Comparison of ENCODE assay signal across 1 cellular context in the genomic region with DNA sequence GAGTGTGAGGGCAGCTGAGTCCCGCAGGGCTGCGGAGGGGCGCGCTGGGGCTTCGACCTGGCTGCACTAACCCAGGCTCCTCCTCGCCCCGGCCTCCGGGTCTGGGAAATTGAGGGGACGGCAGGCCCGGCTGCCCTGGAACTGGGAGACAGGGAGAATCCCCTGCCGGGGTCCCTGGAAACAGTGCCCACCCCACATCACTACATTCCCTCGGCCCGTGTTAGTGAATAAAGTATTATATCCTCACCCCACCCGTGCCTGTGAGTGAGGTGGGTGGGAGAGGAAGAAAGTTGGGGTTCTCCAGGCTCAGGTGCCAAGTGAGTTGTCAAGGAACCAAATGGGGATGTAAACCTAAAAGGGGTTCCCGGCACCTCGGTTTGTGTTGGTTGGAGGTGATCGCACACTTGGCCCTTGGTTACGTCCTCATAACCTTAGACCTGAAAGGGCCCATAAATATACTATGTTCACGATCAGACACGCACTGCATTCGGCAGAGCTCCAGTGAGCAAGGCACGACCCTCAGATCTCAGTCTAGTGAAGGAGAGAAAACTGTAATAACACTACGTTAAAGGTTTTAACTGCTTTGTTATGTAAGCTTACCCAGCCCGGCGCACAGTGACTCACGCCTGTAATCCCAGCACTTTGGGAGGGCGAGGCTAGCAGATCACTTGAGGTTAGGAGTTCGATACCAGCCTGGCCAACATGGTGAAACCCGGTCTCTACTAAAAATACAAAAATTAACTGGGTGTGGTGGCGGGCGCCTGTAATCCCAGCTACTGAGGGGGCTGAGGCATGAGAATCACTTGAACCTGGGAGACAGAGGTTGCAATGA.
TF ChIP-seq lines count a peak whose summit lies in the region.

No MANE protein-coding gene starts in this region.

TF ChIP-seq in GM23338, 12 proteins besides CTCF, POLR2A, EP300 and RAD21:
- TF ChIP-seq, protein P1, sequence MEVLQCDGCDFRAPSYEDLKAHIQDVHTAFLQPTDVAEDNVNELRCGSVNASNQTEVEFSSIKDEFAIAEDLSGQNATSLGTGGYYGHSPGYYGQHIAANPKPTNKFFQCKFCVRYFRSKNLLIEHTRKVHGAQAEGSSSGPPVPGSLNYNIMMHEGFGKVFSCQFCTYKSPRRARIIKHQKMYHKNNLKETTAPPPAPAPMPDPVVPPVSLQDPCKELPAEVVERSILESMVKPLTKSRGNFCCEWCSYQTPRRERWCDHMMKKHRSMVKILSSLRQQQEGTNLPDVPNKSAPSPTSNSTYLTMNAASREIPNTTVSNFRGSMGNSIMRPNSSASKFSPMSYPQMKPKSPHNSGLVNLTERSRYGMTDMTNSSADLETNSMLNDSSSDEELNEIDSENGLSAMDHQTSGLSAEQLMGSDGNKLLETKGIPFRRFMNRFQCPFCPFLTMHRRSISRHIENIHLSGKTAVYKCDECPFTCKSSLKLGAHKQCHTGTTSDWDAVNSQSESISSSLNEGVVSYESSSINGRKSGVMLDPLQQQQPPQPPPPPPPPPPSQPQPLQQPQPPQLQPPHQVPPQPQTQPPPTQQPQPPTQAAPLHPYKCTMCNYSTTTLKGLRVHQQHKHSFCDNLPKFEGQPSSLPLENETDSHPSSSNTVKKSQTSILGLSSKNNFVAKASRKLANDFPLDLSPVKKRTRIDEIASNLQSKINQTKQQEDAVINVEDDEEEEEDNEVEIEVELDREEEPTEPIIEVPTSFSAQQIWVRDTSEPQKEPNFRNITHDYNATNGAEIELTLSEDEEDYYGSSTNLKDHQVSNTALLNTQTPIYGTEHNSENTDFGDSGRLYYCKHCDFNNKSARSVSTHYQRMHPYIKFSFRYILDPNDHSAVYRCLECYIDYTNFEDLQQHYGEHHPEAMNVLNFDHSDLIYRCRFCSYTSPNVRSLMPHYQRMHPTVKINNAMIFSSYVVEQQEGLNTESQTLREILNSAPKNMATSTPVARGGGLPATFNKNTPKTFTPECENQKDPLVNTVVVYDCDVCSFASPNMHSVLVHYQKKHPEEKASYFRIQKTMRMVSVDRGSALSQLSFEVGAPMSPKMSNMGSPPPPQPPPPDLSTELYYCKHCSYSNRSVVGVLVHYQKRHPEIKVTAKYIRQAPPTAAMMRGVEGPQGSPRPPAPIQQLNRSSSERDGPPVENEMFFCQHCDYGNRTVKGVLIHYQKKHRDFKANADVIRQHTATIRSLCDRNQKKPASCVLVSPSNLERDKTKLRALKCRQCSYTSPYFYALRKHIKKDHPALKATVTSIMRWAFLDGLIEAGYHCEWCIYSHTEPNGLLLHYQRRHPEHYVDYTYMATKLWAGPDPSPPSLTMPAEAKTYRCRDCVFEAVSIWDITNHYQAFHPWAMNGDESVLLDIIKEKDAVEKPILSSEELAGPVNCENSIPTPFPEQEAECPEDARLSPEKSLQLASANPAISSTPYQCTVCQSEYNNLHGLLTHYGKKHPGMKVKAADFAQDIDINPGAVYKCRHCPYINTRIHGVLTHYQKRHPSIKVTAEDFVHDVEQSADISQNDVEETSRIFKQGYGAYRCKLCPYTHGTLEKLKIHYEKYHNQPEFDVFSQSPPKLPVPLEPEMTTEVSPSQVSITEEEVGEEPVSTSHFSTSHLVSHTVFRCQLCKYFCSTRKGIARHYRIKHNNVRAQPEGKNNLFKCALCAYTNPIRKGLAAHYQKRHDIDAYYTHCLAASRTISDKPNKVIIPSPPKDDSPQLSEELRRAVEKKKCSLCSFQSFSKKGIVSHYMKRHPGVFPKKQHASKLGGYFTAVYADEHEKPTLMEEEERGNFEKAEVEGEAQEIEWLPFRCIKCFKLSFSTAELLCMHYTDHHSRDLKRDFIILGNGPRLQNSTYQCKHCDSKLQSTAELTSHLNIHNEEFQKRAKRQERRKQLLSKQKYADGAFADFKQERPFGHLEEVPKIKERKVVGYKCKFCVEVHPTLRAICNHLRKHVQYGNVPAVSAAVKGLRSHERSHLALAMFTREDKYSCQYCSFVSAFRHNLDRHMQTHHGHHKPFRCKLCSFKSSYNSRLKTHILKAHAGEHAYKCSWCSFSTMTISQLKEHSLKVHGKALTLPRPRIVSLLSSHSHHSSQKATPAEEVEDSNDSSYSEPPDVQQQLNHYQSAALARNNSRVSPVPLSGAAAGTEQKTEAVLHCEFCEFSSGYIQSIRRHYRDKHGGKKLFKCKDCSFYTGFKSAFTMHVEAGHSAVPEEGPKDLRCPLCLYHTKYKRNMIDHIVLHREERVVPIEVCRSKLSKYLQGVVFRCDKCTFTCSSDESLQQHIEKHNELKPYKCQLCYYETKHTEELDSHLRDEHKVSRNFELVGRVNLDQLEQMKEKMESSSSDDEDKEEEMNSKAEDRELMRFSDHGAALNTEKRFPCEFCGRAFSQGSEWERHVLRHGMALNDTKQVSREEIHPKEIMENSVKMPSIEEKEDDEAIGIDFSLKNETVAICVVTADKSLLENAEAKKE (CRISPR knock-in tag; IDR thresholded peaks at IDR 0.05) = no peak
- TF ChIP-seq POLR2AphosphoS5 (IDR thresholded peaks at IDR 0.05; ENCODE audit: low read depth) (no peak), EZH2 (IDR thresholded peaks at IDR 0.05; ENCODE audit: low read depth, unreplicated experiment) (no peak), JUNB (IDR thresholded peaks at IDR 0.05; ENCODE audit: unreplicated experiment) (no peak)
- TF ChIP-seq, protein P2, sequence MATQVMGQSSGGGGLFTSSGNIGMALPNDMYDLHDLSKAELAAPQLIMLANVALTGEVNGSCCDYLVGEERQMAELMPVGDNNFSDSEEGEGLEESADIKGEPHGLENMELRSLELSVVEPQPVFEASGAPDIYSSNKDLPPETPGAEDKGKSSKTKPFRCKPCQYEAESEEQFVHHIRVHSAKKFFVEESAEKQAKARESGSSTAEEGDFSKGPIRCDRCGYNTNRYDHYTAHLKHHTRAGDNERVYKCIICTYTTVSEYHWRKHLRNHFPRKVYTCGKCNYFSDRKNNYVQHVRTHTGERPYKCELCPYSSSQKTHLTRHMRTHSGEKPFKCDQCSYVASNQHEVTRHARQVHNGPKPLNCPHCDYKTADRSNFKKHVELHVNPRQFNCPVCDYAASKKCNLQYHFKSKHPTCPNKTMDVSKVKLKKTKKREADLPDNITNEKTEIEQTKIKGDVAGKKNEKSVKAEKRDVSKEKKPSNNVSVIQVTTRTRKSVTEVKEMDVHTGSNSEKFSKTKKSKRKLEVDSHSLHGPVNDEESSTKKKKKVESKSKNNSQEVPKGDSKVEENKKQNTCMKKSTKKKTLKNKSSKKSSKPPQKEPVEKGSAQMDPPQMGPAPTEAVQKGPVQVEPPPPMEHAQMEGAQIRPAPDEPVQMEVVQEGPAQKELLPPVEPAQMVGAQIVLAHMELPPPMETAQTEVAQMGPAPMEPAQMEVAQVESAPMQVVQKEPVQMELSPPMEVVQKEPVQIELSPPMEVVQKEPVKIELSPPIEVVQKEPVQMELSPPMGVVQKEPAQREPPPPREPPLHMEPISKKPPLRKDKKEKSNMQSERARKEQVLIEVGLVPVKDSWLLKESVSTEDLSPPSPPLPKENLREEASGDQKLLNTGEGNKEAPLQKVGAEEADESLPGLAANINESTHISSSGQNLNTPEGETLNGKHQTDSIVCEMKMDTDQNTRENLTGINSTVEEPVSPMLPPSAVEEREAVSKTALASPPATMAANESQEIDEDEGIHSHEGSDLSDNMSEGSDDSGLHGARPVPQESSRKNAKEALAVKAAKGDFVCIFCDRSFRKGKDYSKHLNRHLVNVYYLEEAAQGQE (IDR thresholded peaks at IDR 0.05; ENCODE audit: unreplicated experiment) = no peak
TF ChIP-seq in GM23338: peak in this region for 0.
